In genomic region chr6:117263353-117263927, GRCh38 we compare ENCODE assay signal across 29 cellular contexts. TPM values are rescaled to one million over a fixed set of nuclear protein-coding genes. Genes with fewer than 3 reads are reported as not detected.
"Had no signal": no experiment of that assay in that cellular context is flagged by ENCODE, and none has a peak within 500 bp of the region (broad histone marks: within the 10 kb centered on the region; RNA-seq: fewer than 3 reads in every experiment).

No MANE protein-coding gene starts in this region.

- H3K9me3 Mint-ChIP-seq: natural killer cell; stimulated activated naive B cell treated with anti-CD40 and anti-IgM and Interleukin-4, amounts not matched to agents 10 μg/mL and 1 μg/mL and 100 μg/mL, for 72 hours had no signal

- H3K27ac Mint-ChIP-seq: natural killer cell; stimulated activated naive B cell treated with anti-CD40 and anti-IgM and Interleukin-4, amounts not matched to agents 10 μg/mL and 1 μg/mL and 100 μg/mL, for 72 hours; stimulated activated naive CD8-positive, alpha-beta T cell treated with anti-CD3 and anti-CD28 coated beads, Interleukin-15, Interleukin-2, amounts not matched to agents 100 ng/mL and 50 ng/mL, for 24 hours had no signal

- DNase-seq: cerebellar nuclear complex; dorsolateral prefrontal cortex; effector CD4-positive, alpha-beta T cell; foreskin fibroblast; gastrocnemius medialis; head of caudate nucleus; kidney glomerular epithelial cell; left colon; left ventricle myocardium superior; lower lobe of right lung; natural killer cell; spleen; stimulated activated CD4-positive, alpha-beta T cell treated with anti-CD3 and anti-CD28 coated beads, Interleukin-4, amount 100 ng/mL, for 4 hours; stimulated activated naive B cell treated with anti-CD40 and anti-IgM and Interleukin-4, amounts not matched to agents 10 μg/mL and 1 μg/mL and 100 μg/mL, for 72 hours; uterus had no signal

- H3K27ac ChIP-seq: dorsolateral prefrontal cortex, epithelial cell of prostate, lower lobe of right lung, neutrophil, prostate gland, skin epidermis, spleen, thoracic aorta, tibial nerve, upper lobe of left lung, uterus had no signal

- ATAC-seq: esophagus mucosa; gastrocnemius medialis; left colon; left ventricle myocardium superior; natural killer cell; stimulated activated naive B cell treated with anti-CD40 and anti-IgM and Interleukin-4, amounts not matched to agents 10 μg/mL and 1 μg/mL and 100 μg/mL, for 72 hours had no signal

- H3K36me3 Mint-ChIP-seq: stimulated activated naive B cell treated with anti-CD40 and anti-IgM and Interleukin-4, amounts not matched to agents 10 μg/mL and 1 μg/mL and 100 μg/mL, for 72 hours had no signal

- H3K4me3 ChIP-seq: lower lobe of right lung, prostate gland, skin epidermis, upper lobe of left lung had no signal

- H3K4me3 Mint-ChIP-seq: natural killer cell; stimulated activated naive CD8-positive, alpha-beta T cell treated with anti-CD3 and anti-CD28 coated beads, Interleukin-15, Interleukin-2, amounts not matched to agents 100 ng/mL and 50 ng/mL, for 24 hours had no signal

- H3K4me1 ChIP-seq: prostate gland had no signal

- H3K9me3 ChIP-seq: gastrocnemius medialis, lower lobe of right lung, neutrophil, prostate gland, spleen, thoracic aorta, upper lobe of left lung, uterus had no signal

- FAIRE-seq: colon, islet of Langerhans had no signal

- H3K36me3 ChIP-seq: gastrocnemius medialis, lower lobe of right lung, neutrophil, prostate gland, spleen, thoracic aorta, tibial nerve, upper lobe of left lung, uterus had no signal

RNA-seq across cellular contexts. Expression of gene VGLL2, which starts 1.9 kb away (rescaled TPM):
- total RNA-seq: esophagus mucosa, glomerular endothelial cell, left colon, left ventricle myocardium superior, lower lobe of right lung, mesenteric fat pad, natural killer cell, omental fat pad, spleen, thoracic aorta, tibial nerve, upper lobe of left lung, uterus had no signal
- polyA plus RNA-seq: spleen had no signal
